ENCODE assay signal across 7 cellular contexts in the genomic region with DNA sequence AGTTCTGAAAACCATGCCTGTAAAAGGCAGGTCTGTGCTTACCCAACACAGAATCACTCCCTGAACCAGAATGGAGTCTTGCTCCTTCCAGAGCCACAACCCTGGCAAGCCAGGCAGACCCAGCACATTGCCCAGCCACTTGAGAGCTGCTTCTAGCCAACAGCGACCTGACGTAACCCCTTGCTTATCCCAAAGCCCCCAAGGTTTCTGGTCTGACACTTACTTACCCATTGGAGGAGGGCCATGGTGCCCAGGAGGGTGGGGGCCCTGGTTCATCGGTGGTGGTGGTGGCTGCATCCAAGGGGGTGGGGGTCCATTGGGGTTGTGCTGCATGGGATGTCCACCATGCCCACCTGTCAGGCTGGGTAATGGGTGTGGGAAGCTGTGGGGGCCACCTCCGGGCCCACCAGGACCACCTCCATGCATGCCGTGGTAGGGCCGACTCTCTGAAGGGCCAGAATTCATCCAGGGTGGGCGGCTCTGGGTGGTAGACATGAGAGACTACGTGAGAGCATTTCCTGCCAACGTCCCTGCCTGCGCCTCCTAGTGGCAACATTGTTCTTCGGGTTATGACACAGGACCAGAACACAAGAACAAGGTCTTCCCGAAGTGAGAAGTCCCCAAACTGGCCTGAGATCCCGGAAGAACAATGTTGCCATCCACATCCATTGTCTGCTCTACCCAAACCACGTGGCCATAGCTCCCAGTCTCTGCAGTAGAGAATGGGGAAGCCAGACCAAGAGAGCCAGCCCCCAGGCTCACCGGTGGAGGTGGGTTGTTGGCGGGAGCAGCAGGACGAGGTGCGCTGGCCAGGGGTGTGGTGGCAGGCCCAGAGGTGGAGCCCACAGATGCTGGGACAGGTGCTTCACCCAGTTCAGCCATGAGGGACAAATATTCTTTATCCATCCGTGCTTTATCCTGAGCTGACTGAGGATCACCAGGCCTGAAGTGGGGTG. TPM values are rescaled to one million over a fixed set of nuclear protein-coding genes. Genes with fewer than 3 reads are reported as not detected.
DNase-seq lines count a peak whose midpoint lies in the region; ATAC-seq and TF ChIP-seq lines count a peak whose summit lies in the region.

No MANE protein-coding gene starts in this region.

- H3K27me3 ChIP-seq in GM06990 (replicated peaks; ENCODE audit: control insufficient read depth, insufficient read depth, low read length): no peaks in the 10 kb centered on the region
- H3K27me3 ChIP-seq in dorsolateral prefrontal cortex: no peaks in the 10 kb centered on the region

- ATAC-seq in stimulated activated effector memory CD8-positive, alpha-beta T cell treated with anti-CD3 and anti-CD28 coated beads, Interleukin-12 subunit alpha, Interleukin-12 subunit beta, amount 100 ng/mL, for 72 hours: peak; percentile 67
- ATAC-seq in GM19395 (IDR thresholded peaks at IDR 0.05; ENCODE audit: unreplicated experiment): no peak

- peaks cover 89% of the 10 kb centered on the region for H3K36me3 Mint-ChIP-seq in activated CD4-positive, alpha-beta T cell treated with anti-CD3 and anti-CD28 coated beads, Interleukin-2, amount 10 ng/mL, durations not matched to agents 24 days and 14 days (ENCODE audit: low read depth)
- peaks cover 100% of the 10 kb centered on the region for H3K36me3 Mint-ChIP-seq in stimulated activated effector memory CD8-positive, alpha-beta T cell treated with anti-CD3 and anti-CD28 coated beads, Interleukin-12 subunit alpha, Interleukin-12 subunit beta, amount 100 ng/mL, for 72 hours

- H3K4me3 ChIP-seq in GM06990 (replicated peaks; ENCODE audit: low read depth, low read length): no peak overlapping the region
- no peak overlapping the region for H3K4me3 ChIP-seq in dorsolateral prefrontal cortex

- peaks cover 66% of the 10 kb centered on the region for H3K36me3 ChIP-seq in GM06990 (ENCODE audit: control insufficient read depth, insufficient read depth, low read length)

- TF ChIP-seq CTCF in GM06990 (IDR thresholded peaks at IDR 0.05; ENCODE audit: insufficient read depth, low read length, poor library complexity, severe bottlenecking) (peak; percentile 79), dorsolateral prefrontal cortex (IDR thresholded peaks at IDR 0.05 in 54 of 56, conservative IDR thresholded peaks at IDR 0.05 in 2 of 56; ENCODE audit: low read depth in 1 of 56, partially characterized antibody in 56 of 56) (peak; percentile 43 to 82 (median 70))

- peak overlapping the region; percentile 74 for H3K27ac Mint-ChIP-seq in activated CD4-positive, alpha-beta T cell treated with anti-CD3 and anti-CD28 coated beads, Interleukin-2, amount 10 ng/mL, durations not matched to agents 24 days and 14 days
- H3K27ac Mint-ChIP-seq in stimulated activated effector memory CD8-positive, alpha-beta T cell treated with anti-CD3 and anti-CD28 coated beads, Interleukin-12 subunit alpha, Interleukin-12 subunit beta, amount 100 ng/mL, for 72 hours: peak overlapping the region; percentile 83

- DNase-seq in GM06990 (ENCODE audit: extremely low read depth, insufficient read length) (no peak), NAMALWA (ENCODE audit: low spot score) (peak; percentile 81), dorsolateral prefrontal cortex (peak in 6 of 10 donors; percentile 51 to 74 (median 59)), mucosa of gallbladder (ENCODE audit: low spot score) (peak; percentile 59)
- DNase-seq in activated CD4-positive, alpha-beta T cell treated with anti-CD3 and anti-CD28 coated beads, Interleukin-2, amount 10 ng/mL, durations not matched to agents 24 days and 14 days: peak; percentile 95
- peak; percentile 72 to 89 for DNase-seq in stimulated activated effector memory CD8-positive, alpha-beta T cell treated with anti-CD3 and anti-CD28 coated beads, Interleukin-12 subunit alpha, Interleukin-12 subunit beta, amount 100 ng/mL, for 72 hours (ENCODE audit: low spot score in 2 of 2)

- peak overlapping the region; percentile 41 for H3K4me3 Mint-ChIP-seq in activated CD4-positive, alpha-beta T cell treated with anti-CD3 and anti-CD28 coated beads, Interleukin-2, amount 10 ng/mL, durations not matched to agents 24 days and 14 days
- H3K4me3 Mint-ChIP-seq in stimulated activated effector memory CD8-positive, alpha-beta T cell treated with anti-CD3 and anti-CD28 coated beads, Interleukin-12 subunit alpha, Interleukin-12 subunit beta, amount 100 ng/mL, for 72 hours: no peak overlapping the region

- no peaks in the 10 kb centered on the region for H3K9me3 Mint-ChIP-seq in activated CD4-positive, alpha-beta T cell treated with anti-CD3 and anti-CD28 coated beads, Interleukin-2, amount 10 ng/mL, durations not matched to agents 24 days and 14 days
- no peaks in the 10 kb centered on the region for H3K9me3 Mint-ChIP-seq in stimulated activated effector memory CD8-positive, alpha-beta T cell treated with anti-CD3 and anti-CD28 coated beads, Interleukin-12 subunit alpha, Interleukin-12 subunit beta, amount 100 ng/mL, for 72 hours

- intact Hi-C loops in activated CD4-positive, alpha-beta T cell treated with anti-CD3 and anti-CD28 coated beads, Interleukin-2, amount 10 ng/mL, durations not matched to agents 24 days and 14 days (cut with micrococcal nuclease): loop anchor here (1.0 kb wide), 1 partner anchor 23 kb away; a partner anchor contains a TSS
- intact Hi-C loops in dorsolateral prefrontal cortex (cut with DNase I): no loop called here

- H3K27me3 Mint-ChIP-seq in activated CD4-positive, alpha-beta T cell treated with anti-CD3 and anti-CD28 coated beads, Interleukin-2, amount 10 ng/mL, durations not matched to agents 24 days and 14 days: no peaks in the 10 kb centered on the region

- peaks cover 70% of the 10 kb centered on the region for H3K4me1 Mint-ChIP-seq in activated CD4-positive, alpha-beta T cell treated with anti-CD3 and anti-CD28 coated beads, Interleukin-2, amount 10 ng/mL, durations not matched to agents 24 days and 14 days
- H3K4me1 Mint-ChIP-seq in stimulated activated effector memory CD8-positive, alpha-beta T cell treated with anti-CD3 and anti-CD28 coated beads, Interleukin-12 subunit alpha, Interleukin-12 subunit beta, amount 100 ng/mL, for 72 hours: peaks cover 85% of the 10 kb centered on the region

- peak overlapping the region in 24 of 59 donors; percentile 2 to 67 (median 34) for H3K27ac ChIP-seq in dorsolateral prefrontal cortex

RNA-seq across cellular contexts. Expression of a gene that starts 7.8 kb away (rescaled TPM):
- 2.4 and 3.1 TPM in 2 replicates for total RNA-seq in activated CD4-positive, alpha-beta T cell treated with anti-CD3 and anti-CD28 coated beads, Interleukin-2, amount 10 ng/mL, durations not matched to agents 24 days and 14 days
- total RNA-seq in dorsolateral prefrontal cortex (10 to 100 TPM in 111 of 120 experiments, 1 to 10 TPM in 9; 4.6 to 94.1 (median 19.4) TPM), mucosa of gallbladder (14.3 TPM)

RNA-seq across cellular contexts. Expression of a gene that starts 10.7 kb away (rescaled TPM):
- 522 and 525 TPM in 2 replicates for total RNA-seq in activated CD4-positive, alpha-beta T cell treated with anti-CD3 and anti-CD28 coated beads, Interleukin-2, amount 10 ng/mL, durations not matched to agents 24 days and 14 days
- total RNA-seq in dorsolateral prefrontal cortex: 100 to 1,000 TPM; 198 to 357 (median 281) TPM
- 263 TPM for total RNA-seq in mucosa of gallbladder

RNA-seq across cellular contexts. Expression of a gene that starts 23.7 kb away (rescaled TPM):
- 13.4 and 14.5 TPM in 2 replicates for total RNA-seq in activated CD4-positive, alpha-beta T cell treated with anti-CD3 and anti-CD28 coated beads, Interleukin-2, amount 10 ng/mL, durations not matched to agents 24 days and 14 days
- total RNA-seq in dorsolateral prefrontal cortex (10 to 100 TPM; 15.2 to 58.6 (median 32.8) TPM), mucosa of gallbladder (17.1 TPM)

RNA-seq across cellular contexts. Expression of a gene that starts 35.4 kb away (rescaled TPM):
- 63.5 and 67.3 TPM in 2 replicates for total RNA-seq in activated CD4-positive, alpha-beta T cell treated with anti-CD3 and anti-CD28 coated beads, Interleukin-2, amount 10 ng/mL, durations not matched to agents 24 days and 14 days
- total RNA-seq in dorsolateral prefrontal cortex (10 to 100 TPM; 26.4 to 59.7 (median 38.5) TPM), mucosa of gallbladder (23.1 TPM)

RNA-seq across cellular contexts. Expression of a gene that starts 42.7 kb away (rescaled TPM):
- total RNA-seq in activated CD4-positive, alpha-beta T cell treated with anti-CD3 and anti-CD28 coated beads, Interleukin-2, amount 10 ng/mL, durations not matched to agents 24 days and 14 days: 36.7 and 39.1 TPM in 2 replicates
- 10 to 100 TPM; 21.1 to 40.5 (median 28.6) TPM for total RNA-seq in dorsolateral prefrontal cortex
- total RNA-seq in mucosa of gallbladder: 34.8 TPM
